ENCODE assay signal across 15 cellular contexts in genomic region chr4:10354225-10354624, GRCh38.
"Had no signal": no experiment of that assay in that cellular context is flagged by ENCODE, and none has a peak within 500 bp of the region (broad histone marks: within the 10 kb centered on the region; RNA-seq: fewer than 3 reads in every experiment).

No MANE protein-coding gene starts in this region.

- H3K27me3 ChIP-seq: neutrophil, pancreas, transverse colon had no signal

- H3K27ac ChIP-seq: neutrophil, pancreas, transverse colon, VCaP had no signal

- H3K36me3 ChIP-seq: neutrophil, pancreas, transverse colon had no signal

- H3K9me3 ChIP-seq: neutrophil, pancreas, transverse colon had no signal

- H3K4me1 ChIP-seq: pancreas, transverse colon had no signal

- H3K4me3 ChIP-seq: lung, pancreas, transverse colon had no signal

- DNase-seq: activated CD4-positive, CD25-positive, alpha-beta regulatory T cell treated with anti-CD3 and anti-CD28 coated beads, Interleukin-2, amount 50 U/mL, for 72 hours; amniotic stem cell; effector CD8-positive, alpha-beta T cell; hippocampal formation; natural killer cell; pancreas; stimulated activated CD4-positive, alpha-beta T cell treated with anti-CD3 and anti-CD28 coated beads, Interleukin-12 subunit alpha, Interleukin-12 subunit beta, amount 100 ng/mL, for 4 hours; stimulated activated CD4-positive, alpha-beta T cell treated with anti-CD3 and anti-CD28 coated beads, Interleukin-2, amount 100 ng/mL, for 24 hours; stimulated activated naive CD8-positive, alpha-beta T cell treated with anti-CD3 and anti-CD28 coated beads, Interleukin-15, Interleukin-2, amounts not matched to agents 100 U/mL and 50 U/mL, for 24 hours; substantia nigra; T-helper 17 cell; transverse colon had no signal
